In the genomic region with DNA sequence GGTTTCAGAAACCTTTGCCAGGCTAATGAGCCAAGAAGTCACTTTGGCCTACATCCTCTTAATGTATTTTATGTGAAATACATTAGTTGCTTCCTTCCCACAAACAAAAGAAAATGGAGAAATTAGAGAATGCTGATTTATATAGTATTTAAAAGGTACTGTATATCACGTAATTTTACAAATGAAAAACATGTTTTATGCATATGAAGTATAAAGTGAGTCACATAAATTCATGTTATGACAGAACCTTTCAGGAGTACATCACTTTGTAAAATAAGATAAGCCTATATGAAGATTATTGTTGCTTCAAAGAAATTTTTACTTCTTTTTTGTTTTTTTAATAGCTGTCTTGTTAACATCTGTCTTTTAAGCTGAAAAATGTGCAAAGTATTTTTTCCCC, we compare ENCODE assay signal across 1 cellular context.
TF ChIP-seq lines count a peak whose summit lies in the region.

No MANE protein-coding gene starts in this region.

TF ChIP-seq in A549, 52 proteins besides CTCF, POLR2A, EP300 and RAD21 (continued from another document):
- TF ChIP-seq ELK1 (IDR thresholded peaks at IDR 0.05; ENCODE audit: low read depth, low read length) (no peak), ESRRA (IDR thresholded peaks at IDR 0.05; ENCODE audit: borderline replicate concordance, low read length) (no peak), TFCP2L1 (CRISPR knock-in tag; IDR thresholded peaks at IDR 0.05) (no peak), NFE2L2 (conservative IDR thresholded peaks at IDR 0.05; ENCODE audit: low read length) (no peak), CBX2 (IDR thresholded peaks at IDR 0.05; ENCODE audit: borderline replicate concordance, low read depth) (no peak), EHF (CRISPR knock-in tag; IDR thresholded peaks at IDR 0.05) (no peak), HOXB5 (CRISPR knock-in tag; IDR thresholded peaks at IDR 0.05) (no peak), SREBF2 (IDR thresholded peaks at IDR 0.05) (no peak), POLR2AphosphoS2 (conservative IDR thresholded peaks at IDR 0.05; ENCODE audit: low read length) (no peak), HEYL (CRISPR knock-in tag; IDR thresholded peaks at IDR 0.05) (no peak), NPAS2 (CRISPR knock-in tag; IDR thresholded peaks at IDR 0.05; ENCODE audit: borderline replicate concordance) (no peak)
- TF ChIP-seq, protein P1, sequence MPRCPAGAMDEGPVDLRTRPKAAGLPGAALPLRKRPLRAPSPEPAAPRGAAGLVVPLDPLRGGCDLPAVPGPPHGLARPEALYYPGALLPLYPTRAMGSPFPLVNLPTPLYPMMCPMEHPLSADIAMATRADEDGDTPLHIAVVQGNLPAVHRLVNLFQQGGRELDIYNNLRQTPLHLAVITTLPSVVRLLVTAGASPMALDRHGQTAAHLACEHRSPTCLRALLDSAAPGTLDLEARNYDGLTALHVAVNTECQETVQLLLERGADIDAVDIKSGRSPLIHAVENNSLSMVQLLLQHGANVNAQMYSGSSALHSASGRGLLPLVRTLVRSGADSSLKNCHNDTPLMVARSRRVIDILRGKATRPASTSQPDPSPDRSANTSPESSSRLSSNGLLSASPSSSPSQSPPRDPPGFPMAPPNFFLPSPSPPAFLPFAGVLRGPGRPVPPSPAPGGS (IDR thresholded peaks at IDR 0.05), result no peak
